Comparison of ENCODE assay signal across 23 cellular contexts in the genomic region with DNA sequence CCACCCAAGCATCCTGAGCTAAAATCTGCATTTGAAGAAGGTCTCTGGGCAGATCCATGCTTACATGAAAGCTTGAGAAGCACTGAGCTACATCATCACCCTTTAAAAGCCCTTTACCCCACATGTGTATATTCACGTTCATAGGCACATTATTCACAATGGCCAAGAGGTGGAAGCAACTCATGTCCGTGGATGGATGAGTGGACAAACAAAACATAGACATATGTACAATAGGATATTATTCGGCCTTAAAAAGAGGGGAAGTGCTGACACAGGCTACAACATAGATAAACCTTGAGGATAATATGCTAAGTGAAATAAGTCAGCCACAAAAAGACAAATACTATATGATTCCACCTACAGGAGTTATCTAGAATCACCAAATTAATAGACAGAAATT. TPM values are rescaled to one million over a fixed set of nuclear protein-coding genes. Genes with fewer than 3 reads are reported as not detected.
DNase-seq lines count a peak whose midpoint lies in the region; ATAC-seq, FAIRE-seq and TF ChIP-seq lines count a peak whose summit lies in the region.
"Had no signal": no experiment of that assay in that cellular context is flagged by ENCODE, and none has a peak within 500 bp of the region (broad histone marks: within the 10 kb centered on the region; RNA-seq: fewer than 3 reads in every experiment).

No MANE protein-coding gene starts in this region.

- intact Hi-C loops in right cardiac atrium (cut with DNase I) (no loop called here), cardiac septum (cut with DNase I) (no loop called here), endothelial cell of umbilical vein (cut with micrococcal nuclease) (no loop called here)

- peaks cover 0 to 3% of the 10 kb centered on the region in 2 experiments for H3K36me3 ChIP-seq in endothelial cell of umbilical vein (ENCODE audit: control insufficient read depth in 2 of 2, extremely low read depth in 1 of 2, insufficient read depth in 2 of 2, low read length in 2 of 2)
- H3K36me3 ChIP-seq in subcutaneous abdominal adipose tissue (ENCODE audit: control insufficient read depth in 5 of 5, insufficient read depth in 5 of 5, low read length in 5 of 5), result peaks cover 0 to 19% (median 3%) of the 10 kb centered on the region in 5 donors
- H3K36me3 ChIP-seq: BE2C had no signal

- WGBS in right cardiac atrium, result 71% methylated on average over 3 of the region's 3 CpGs

- H3K27ac ChIP-seq in right cardiac atrium (ENCODE audit: low read length), result peak overlapping the region; percentile 42
- H3K27ac ChIP-seq in endothelial cell of umbilical vein (ENCODE audit: insufficient read depth, low read depth, low read length), result no peak overlapping the region
- peak overlapping the region; percentile 67 for H3K27ac ChIP-seq in subcutaneous abdominal adipose tissue (ENCODE audit: low read depth, low read length)

- CTCF ChIA-PET in endothelial cell of umbilical vein (lab: Charles Lee), result interaction anchor here (0.8 to 1.8 kb wide), 3 partner anchors 16 to 49 kb away, joined by 3 to 4 read pairs (median 3); no protein-coding TSS in a partner anchor

- DNase-seq in right cardiac atrium (no peak), cardiac septum (ENCODE audit: low spot score) (no peak), endothelial cell of umbilical vein (ENCODE audit: low read depth, low spot score) (no peak), NCI-H2081 (lab: John Stamatoyannopoulos, UW) (no peak), NCI-H2029 treated with DMSO at 0.1 percent for 48 hours (lab: John Stamatoyannopoulos, UW) (no peak), OCI-M1 (lab: John Stamatoyannopoulos, UW) (no peak)
- DNase-seq: ACHN; BE2C; C1 segment of cervical spinal cord; CD4-positive, CD25-positive, alpha-beta regulatory T cell; CD8-positive, alpha-beta memory T cell; COR-L47; DMS 273 treated with DMSO at 0.1 percent for 48 hours; DMS53; DND-41; EL; GOT3; H7 had no signal

- no peaks in the 10 kb centered on the region for H3K9me1 ChIP-seq in endothelial cell of umbilical vein (replicated peaks; ENCODE audit: control insufficient read depth, extremely low read depth, insufficient read depth, low read length)

- H3K4me3 ChIP-seq in right cardiac atrium (ENCODE audit: low read length) (no peak overlapping the region), endothelial cell of umbilical vein (replicated peaks in 1 of 3; ENCODE audit: insufficient read depth in 1 of 3, low read depth in 1 of 3, low read length in 3 of 3) (no peak overlapping the region), subcutaneous abdominal adipose tissue (ENCODE audit: low read depth in 1 of 5, low read length in 5 of 5) (no peak overlapping the region)
- H3K4me3 ChIP-seq: GM12878 had no signal

- H3K9ac ChIP-seq in endothelial cell of umbilical vein (replicated peaks; ENCODE audit: extremely low read depth, insufficient read depth, low read length) (no peak overlapping the region), subcutaneous abdominal adipose tissue (ENCODE audit: low read length in 5 of 5) (no peak overlapping the region)

- no peak for ATAC-seq in right cardiac atrium
- ATAC-seq: GM12878 had no signal

- no peak overlapping the region for H3K4me2 ChIP-seq in endothelial cell of umbilical vein (ENCODE audit: insufficient read depth, low read length)

- no peaks in the 10 kb centered on the region for H3K79me2 ChIP-seq in endothelial cell of umbilical vein (ENCODE audit: control insufficient read depth, insufficient read depth, low read length)

- dilution Hi-C loops in endothelial cell of umbilical vein (cut with MboI; ENCODE audit: extremely low pct_ligation_motif_present, low sequenced_read_pairs), result no loop called here

- BruUV-seq in endothelial cell of umbilical vein (replicated peaks; lab: Mats Ljungman, UMichigan), result no TSS peak

- H3K4me1 ChIP-seq in right cardiac atrium (ENCODE audit: control insufficient read depth, insufficient read depth, low read length) (peaks cover 6% of the 10 kb centered on the region), endothelial cell of umbilical vein (ENCODE audit: control insufficient read depth, extremely low read depth, insufficient read depth, low read length) (peaks cover 43% of the 10 kb centered on the region), subcutaneous abdominal adipose tissue (ENCODE audit: control insufficient read depth in 5 of 5, insufficient read depth in 5 of 5, low read length in 5 of 5) (peaks cover 0 to 59% (median 5%) of the 10 kb centered on the region in 5 donors)
- H3K4me1 ChIP-seq: BE2C had no signal

- peak; percentile 66 for FAIRE-seq in endothelial cell of umbilical vein (lab: Jason Lieb, UNC)
- FAIRE-seq: A204.1, GM12878 had no signal

- no peaks in the 10 kb centered on the region for H4K20me1 ChIP-seq in endothelial cell of umbilical vein (replicated peaks; ENCODE audit: control insufficient read depth, extremely low read depth, insufficient read depth, low read length)

- no peaks in the 10 kb centered on the region for H3K9me3 ChIP-seq in right cardiac atrium (ENCODE audit: control insufficient read depth, low read length)
- no peaks in the 10 kb centered on the region for H3K9me3 ChIP-seq in endothelial cell of umbilical vein (replicated peaks; ENCODE audit: control insufficient read depth, insufficient read depth, low read length)
- no peaks in the 10 kb centered on the region for H3K9me3 ChIP-seq in subcutaneous abdominal adipose tissue (ENCODE audit: control insufficient read depth in 5 of 5, low read length in 5 of 5)
- H3K9me3 ChIP-seq: BE2C had no signal

- TF ChIP-seq CTCF in endothelial cell of umbilical vein (IDR thresholded peaks at IDR 0.05; ENCODE audit: extremely low read depth in 1 of 2, insufficient read depth in 1 of 2, low read depth in 1 of 2, low read length in 2 of 2), result no peak

- TF ChIP-seq POLR2A in endothelial cell of umbilical vein (IDR thresholded peaks at IDR 0.05; ENCODE audit: low read depth, low read length), result no peak

- H3K27me3 ChIP-seq in right cardiac atrium (ENCODE audit: control insufficient read depth, insufficient read depth) (no peaks in the 10 kb centered on the region), endothelial cell of umbilical vein (ENCODE audit: control insufficient read depth in 2 of 2, insufficient read depth in 2 of 2, low read length in 2 of 2) (no peaks in the 10 kb centered on the region), subcutaneous abdominal adipose tissue (ENCODE audit: control insufficient read depth in 5 of 5, insufficient read depth in 4 of 5, low read length in 5 of 5) (peaks cover 0 to 4% (median 0%) of the 10 kb centered on the region in 5 donors)
- H3K27me3 ChIP-seq: BE2C had no signal

- POLR2A ChIA-PET in endothelial cell of umbilical vein (lab: Charles Lee), result no interaction called here

- H2AFZ ChIP-seq in endothelial cell of umbilical vein (ENCODE audit: low read depth, low read length), result no peak overlapping the region

TF ChIP-seq in endothelial cell of umbilical vein, 7 proteins besides CTCF, POLR2A, EP300 and RAD21:
- TF ChIP-seq MYC (IDR thresholded peaks at IDR 0.05; ENCODE audit: low read depth, low read length) (no peak), JUN (IDR thresholded peaks at IDR 0.05; ENCODE audit: borderline replicate concordance, insufficient read depth, insufficient read length, low read depth) (no peak), GATA2 (IDR thresholded peaks at IDR 0.05; ENCODE audit: insufficient read depth, insufficient read length, low read depth, low read length) (peak; percentile 40), EZH2 (IDR thresholded peaks at IDR 0.05; ENCODE audit: borderline replicate concordance, low read depth, low read length, severe bottlenecking) (no peak), POLR2AphosphoS5 (IDR thresholded peaks at IDR 0.05; ENCODE audit: insufficient read depth, low read depth, low read length) (no peak), FOS (IDR thresholded peaks at IDR 0.05; ENCODE audit: borderline replicate concordance, insufficient read depth, low read length) (peak; percentile 57)
- TF ChIP-seq, protein P1, sequence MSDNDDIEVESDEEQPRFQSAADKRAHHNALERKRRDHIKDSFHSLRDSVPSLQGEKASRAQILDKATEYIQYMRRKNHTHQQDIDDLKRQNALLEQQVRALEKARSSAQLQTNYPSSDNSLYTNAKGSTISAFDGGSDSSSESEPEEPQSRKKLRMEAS (IDR thresholded peaks at IDR 0.05; ENCODE audit: insufficient read depth, insufficient read length), result no peak
TF ChIP-seq in endothelial cell of umbilical vein: peak in this region for 2.

RNA-seq across cellular contexts. Expression of a gene that starts 17.6 kb away (rescaled TPM):
- total RNA-seq in right cardiac atrium (10 to 100 TPM; 27.1 to 61.9 (median 40.4) TPM), cardiac septum (34.7 TPM), endothelial cell of umbilical vein (37.9 and 50.0 TPM in 2 replicates)
- polyA plus RNA-seq in right cardiac atrium (23.9 TPM), endothelial cell of umbilical vein (21.9 and 26.3 TPM in 2 replicates)
- 13.6 and 14.3 TPM in 2 replicates for polyA plus RNA-seq in endothelial cell of umbilical vein (2011; cell fraction: cytosol; rRNA removed)
- 31.1 and 36.8 TPM in 2 replicates for polyA plus RNA-seq in endothelial cell of umbilical vein (2011; cell fraction: nucleus; rRNA removed)
- polyA plus RNA-seq in endothelial cell of umbilical vein (2012), result 9.0 and 17.2 TPM in 2 replicates
- 61.0 and 65.4 TPM in 2 replicates for polyA minus RNA-seq in endothelial cell of umbilical vein
- not detected for polyA minus RNA-seq in endothelial cell of umbilical vein (2011; cell fraction: cytosol; rRNA and poly(A)+ RNA removed)
- 37.1 and 55.8 TPM in 2 replicates for polyA minus RNA-seq in endothelial cell of umbilical vein (2011; cell fraction: nucleus; rRNA and poly(A)+ RNA removed)
- total RNA-seq: CD4-positive, CD25-positive, alpha-beta regulatory T cell; CD8-positive, alpha-beta memory T cell; G401; HT-29 had no signal
- polyA plus RNA-seq: CD4-positive, CD25-positive, alpha-beta regulatory T cell; CD8-positive, alpha-beta memory T cell had no signal
